ENCODE assay signal across 10 cellular contexts in the genomic region with DNA sequence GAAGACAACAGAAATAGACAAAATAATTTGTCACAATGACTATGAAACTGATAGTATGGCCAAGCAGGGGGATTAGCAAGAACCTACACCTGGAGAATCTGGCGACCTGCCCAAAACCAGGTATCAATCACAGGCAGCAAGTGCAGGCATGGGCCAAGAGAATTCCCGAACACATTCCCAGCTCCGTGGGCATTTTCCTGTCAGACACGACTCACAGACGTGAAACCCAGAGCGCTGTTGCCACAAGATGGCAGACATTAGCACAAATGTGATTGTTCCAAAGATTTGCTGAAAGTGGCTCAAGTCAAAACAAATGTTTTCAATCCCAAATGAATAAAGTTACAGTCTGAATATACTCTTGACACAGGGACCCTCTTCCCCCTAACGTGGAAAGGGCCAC. TPM values are rescaled to one million over a fixed set of nuclear protein-coding genes. Genes with fewer than 3 reads are reported as not detected.
DNase-seq lines count a peak whose midpoint lies in the region; ATAC-seq and TF ChIP-seq lines count a peak whose summit lies in the region.
"Had no signal": no experiment of that assay in that cellular context is flagged by ENCODE, and none has a peak within 500 bp of the region (broad histone marks: within the 10 kb centered on the region; RNA-seq: fewer than 3 reads in every experiment).

No MANE protein-coding gene starts in this region.

- POLR2A ChIA-PET in HCT116 (lab: Charles Lee) = no interaction called here

- H2AFZ ChIP-seq in HCT116 (ENCODE audit: low read depth, low read length, poor library complexity, severe bottlenecking) (no peak overlapping the region), OCI-LY3 (ENCODE audit: low read depth, low read length) (no peak overlapping the region)

- H3K9me3 ChIP-seq in HCT116 (ENCODE audit: control insufficient read depth in 1 of 2, insufficient read depth in 1 of 2, low read depth in 1 of 2, low read length in 2 of 2) (no peaks in the 10 kb centered on the region), OCI-LY3 (ENCODE audit: insufficient read depth, low read length) (no peaks in the 10 kb centered on the region), esophagus squamous epithelium (no peaks in the 10 kb centered on the region)

- 45 to 54% methylated on average over 7 of the region's 7 CpGs for WGBS in esophagus squamous epithelium, 2 donors

- H3K27me3 ChIP-seq in HCT116 (ENCODE audit: insufficient read depth, low read length) (no peaks in the 10 kb centered on the region), OCI-LY3 (ENCODE audit: low read depth, low read length) (no peaks in the 10 kb centered on the region), esophagus squamous epithelium (no peaks in the 10 kb centered on the region)

- TF ChIP-seq POLR2A in HCT116 (IDR thresholded peaks at IDR 0.05; ENCODE audit: borderline replicate concordance, extremely low read depth, insufficient read depth, insufficient read length) = no peak
- TF ChIP-seq POLR2A in esophagus squamous epithelium (IDR thresholded peaks at IDR 0.05) = no peak

- no peak overlapping the region for H3K4me3 ChIP-seq in HCT116 (replicated peaks in 1 of 2; ENCODE audit: low read depth in 1 of 2, low read length in 2 of 2)
- H3K4me3 ChIP-seq in OCI-LY3 (ENCODE audit: low read length) = no peak overlapping the region
- H3K4me3 ChIP-seq in esophagus squamous epithelium = no peak overlapping the region

- TF ChIP-seq RAD21 in HCT116 (IDR thresholded peaks at IDR 0.05; ENCODE audit: low read depth) = 0 out of 2 replicates have a peak, but pooled peaks have one; percentile 12

- H3K36me3 ChIP-seq in HCT116 (ENCODE audit: control insufficient read depth in 1 of 2, insufficient read depth in 2 of 2, low read length in 2 of 2) (0 out of 4 replicates have a peak, but pooled peaks cover 0 to 3% of the 10 kb centered on the region in 2 experiments), OCI-LY3 (replicated peaks; ENCODE audit: low read depth, low read length) (no peaks in the 10 kb centered on the region), esophagus squamous epithelium (peaks cover 0 to 31% (median 0%) of the 10 kb centered on the region in 3 donors)

- H3K4me1 ChIP-seq in HCT116 (ENCODE audit: control insufficient read depth in 1 of 2, insufficient read depth in 2 of 2, low read length in 2 of 2) (peaks cover 0 to 4% of the 10 kb centered on the region in 2 experiments; a peak in 1 of 4 replicates), OCI-LY3 (ENCODE audit: low read length) (no peaks in the 10 kb centered on the region), esophagus squamous epithelium (peaks cover 0 to 41% (median 0%) of the 10 kb centered on the region in 3 donors)

- RAD21 ChIA-PET in HCT116 (lab: Charles Lee; ENCODE audit: low non-redundant PET in 1 of 2, low total read pairs in 2 of 2, uncharacterized antibody in 2 of 2, unreplicated experiment in 2 of 2) = no interaction called here

- no peak for DNase-seq in HCT116 (ENCODE audit: low read depth, low spot score)
- no peak for DNase-seq in esophagus squamous epithelium (lab: John Stamatoyannopoulos, UW)
- peak in 7 of 10 donors; percentile 44 to 92 (median 52) for DNase-seq in posterior cingulate gyrus
- no peak for DNase-seq in activated naive CD4-positive, alpha-beta T cell (lab: John Stamatoyannopoulos, UW)
- DNase-seq: stimulated activated CD4-positive, alpha-beta T cell treated with anti-CD3 and anti-CD28 coated beads, Interleukin-4, amount 100 ng/mL, for 24 hours; T-helper 9 cell had no signal

- no peak overlapping the region for H3K4me2 ChIP-seq in HCT116 (ENCODE audit: low read length)
- H3K4me2 ChIP-seq in OCI-LY3 (ENCODE audit: low read length) = no peak overlapping the region

- CTCF ChIA-PET in HCT116 (lab: Charles Lee) = interaction anchor here (1.3 to 2.8 kb wide), 2 partner anchors 9 to 299 kb away, joined by 3 to 12 read pairs; no protein-coding TSS in a partner anchor

- intact Hi-C loops in HCT116 (cut with micrococcal nuclease) = loop anchor here (5.0 to 10.0 kb wide), 2 partner anchors 175 to 507 kb away; no protein-coding TSS in a partner anchor
- intact Hi-C loops in esophagus squamous epithelium (cut with DNase I) = loop anchor here (10.0 kb wide), 2 partner anchors 425 to 505 kb away; no protein-coding TSS in a partner anchor
- intact Hi-C loops in posterior cingulate gyrus (cut with DNase I) = loop anchor here (5.0 to 10.0 kb wide), 3 partner anchors 182 to 505 kb away; no protein-coding TSS in a partner anchor

- H3K9me2 ChIP-seq in HCT116 (ENCODE audit: insufficient read depth) = no peaks in the 10 kb centered on the region

- no peak overlapping the region for H3K9ac ChIP-seq in HCT116 (ENCODE audit: low read length)
- H3K9ac ChIP-seq in OCI-LY3 (ENCODE audit: low read length) = no peak overlapping the region

- H3K79me2 ChIP-seq in HCT116 (ENCODE audit: insufficient read depth, low read length) (no peaks in the 10 kb centered on the region), OCI-LY3 (ENCODE audit: low read length) (no peaks in the 10 kb centered on the region)

- H3K27ac ChIP-seq in HCT116 (ENCODE audit: low read depth, low read length) (no peak overlapping the region), OCI-LY3 (ENCODE audit: low read length) (no peak overlapping the region), esophagus squamous epithelium (peak overlapping the region in 2 of 4 donors; percentile 27 to 28)

- peak in 1 of 3 experiments; percentile 23; a peak in 1 of 6 replicates for TF ChIP-seq CTCF in HCT116 (IDR thresholded peaks at IDR 0.05 in 2 of 3, conservative IDR thresholded peaks at IDR 0.05 in 1 of 3; ENCODE audit: borderline replicate concordance in 1 of 3, insufficient read depth in 1 of 3, low read depth in 2 of 3, low read length in 2 of 3)
- TF ChIP-seq CTCF in OCI-LY3 (IDR thresholded peaks at IDR 0.05; ENCODE audit: low read depth, low read length) = 0 out of 2 replicates have a peak, but pooled peaks have one; percentile 11
- TF ChIP-seq CTCF in esophagus squamous epithelium (IDR thresholded peaks at IDR 0.05) = peak in 4 of 6 experiments; percentile 7 to 42 (median 22)

- no TSS peak for BruUV-seq in HCT116 (replicated peaks; lab: Mats Ljungman, UMichigan)

- H4K20me1 ChIP-seq in HCT116 (ENCODE audit: insufficient read depth) = no peaks in the 10 kb centered on the region
- no peaks in the 10 kb centered on the region for H4K20me1 ChIP-seq in OCI-LY3 (ENCODE audit: insufficient read depth, low read length)

- ATAC-seq in HCT116 (peak; percentile 39; the same call in 1 of the 2 replicates), GM21717 (IDR thresholded peaks at IDR 0.05; ENCODE audit: unreplicated experiment) (no peak), GM21515 (IDR thresholded peaks at IDR 0.05; ENCODE audit: unreplicated experiment) (no peak), HG02678 (IDR thresholded peaks at IDR 0.05; ENCODE audit: unreplicated experiment) (no peak)

TF ChIP-seq in HCT116, 20 proteins besides CTCF, POLR2A, EP300 and RAD21:
- TF ChIP-seq TCF7L2 (IDR thresholded peaks at IDR 0.05; ENCODE audit: borderline replicate concordance, extremely low read depth, insufficient read depth, insufficient read length) = no peak
- no peak for TF ChIP-seq JUND (IDR thresholded peaks at IDR 0.05)
- no peak for TF ChIP-seq CEBPB (IDR thresholded peaks at IDR 0.05; ENCODE audit: low read depth)

RNA-seq across cellular contexts. Expression of gene HLCS, which starts 36.8 kb away (rescaled TPM):
- total RNA-seq in HCT116 (2021; ENCODE audit: unreplicated experiment) (18.5 TPM), esophagus squamous epithelium (10 to 100 TPM in 3 of 4 donors, 1 to 10 TPM in 1; 6.3 to 19.5 (median 13.5) TPM)
- polyA plus RNA-seq in HCT116 (2012) = 14.5 and 16.5 TPM in 2 replicates

Comparison
In these comparisons a context has a peak if more than half of its experiments do, and no peak if none do; other contexts are left out.
1. DNase-seq: peak in posterior cingulate gyrus (7 of 10); none in HCT116 (single experiment), esophagus squamous epithelium (single experiment) and activated naive CD4-positive, alpha-beta T cell (0 of 4).